Comparison of ENCODE assay signal across 28 cellular contexts in genomic region chrX:16267431-16267830, GRCh38.
"Had no signal": no experiment of that assay in that cellular context is flagged by ENCODE, and none has a peak within 500 bp of the region (broad histone marks: within the 10 kb centered on the region; RNA-seq: fewer than 3 reads in every experiment).

No MANE protein-coding gene starts in this region.

- DNase-seq: activated CD4-positive, alpha-beta memory T cell treated with anti-CD3 and anti-CD28 coated beads for 36 hours; activated CD4-positive, alpha-beta T cell treated with anti-CD3 and anti-CD28 coated beads for 36 hours; activated CD4-positive, alpha-beta T cell treated with anti-CD3 and anti-CD28 coated beads, Interleukin-2, amount 10 ng/mL, durations not matched to agents 24 days and 14 days; activated CD4-positive, CD25-positive, alpha-beta regulatory T cell; activated CD4-positive, CD25-positive, alpha-beta regulatory T cell treated with anti-CD3 and anti-CD28 coated beads, Interleukin-2, amount 50 U/mL, for 72 hours; activated CD8-positive, alpha-beta memory T cell treated with anti-CD3 and anti-CD28 coated beads, Interleukin-2, amount 10 ng/mL, durations not matched to agents 7 days and 5 days; activated CD8-positive, alpha-beta memory T cell treated with anti-CD3 and anti-CD28 coated beads, Interleukin-2, amount 50 U/mL, for 4 hours; activated CD8-positive, alpha-beta T cell treated with anti-CD3 and anti-CD28 coated beads, Interleukin-2, amount 10 ng/mL, durations not matched to agents 7 days and 5 days; activated effector memory CD4-positive, alpha-beta T cell treated with anti-CD3 and anti-CD28 coated beads, Interleukin-2, amount 50 U/mL, for 16 hours; activated naive CD4-positive, alpha-beta T cell treated with anti-CD3 and anti-CD28 coated beads for 36 hours; activated naive CD8-positive, alpha-beta T cell treated with anti-CD3 and anti-CD28 coated beads for 36 hours; activated naive CD8-positive, alpha-beta T cell treated with anti-CD3 and anti-CD28 coated beads, Interleukin-2, amount 50 U/mL, for 24 hours; activated T-cell treated with anti-CD3 and anti-CD28 coated beads, Interleukin-2, amount 50 U/mL, for 1 hour; activated T-cell treated with anti-CD3 and anti-CD28 coated beads, Interleukin-2, amount 50 U/mL, for 48 hours; adrenal gland; amygdala; aorta; central memory CD4-positive, alpha-beta T cell; cerebellar nuclear complex; colonic mucosa; effector CD8-positive, alpha-beta T cell; endodermal cell; esophagus squamous epithelium; head of caudate nucleus; hippocampal formation; T-helper 17 cell had no signal

- H3K4me3 ChIP-seq: adrenal gland, breast epithelium, cardiac muscle cell, colonic mucosa, esophagus squamous epithelium had no signal

- ATAC-seq: activated CD4-positive, alpha-beta T cell treated with anti-CD3 and anti-CD28 coated beads for 36 hours; activated CD8-positive, alpha-beta memory T cell treated with anti-CD3 and anti-CD28 coated beads, Interleukin-2, amount 10 ng/mL, durations not matched to agents 7 days and 5 days; activated CD8-positive, alpha-beta T cell treated with anti-CD3 and anti-CD28 coated beads, Interleukin-2, amount 10 ng/mL, durations not matched to agents 7 days and 5 days; activated naive CD8-positive, alpha-beta T cell treated with anti-CD3 and anti-CD28 coated beads, Interleukin-2, amount 50 U/mL, for 24 hours; T-helper 17 cell had no signal

- H3K27ac ChIP-seq: adrenal gland, breast epithelium, cardiac muscle cell, colonic mucosa, esophagus squamous epithelium had no signal

- H3K9me3 ChIP-seq: adrenal gland, colonic mucosa, esophagus squamous epithelium had no signal

- H3K27me3 ChIP-seq: cardiac muscle cell, colonic mucosa, esophagus squamous epithelium had no signal

- H3K36me3 ChIP-seq: adrenal gland, breast epithelium, cardiac muscle cell, colonic mucosa, esophagus squamous epithelium had no signal

- H3K4me1 ChIP-seq: adrenal gland, breast epithelium, colonic mucosa, esophagus squamous epithelium had no signal
